Comparison of ENCODE assay signal across 17 cellular contexts in genomic region chr3:129567176-129567705, GRCh38. TPM values are rescaled to one million over a fixed set of nuclear protein-coding genes. Genes with fewer than 3 reads are reported as not detected.
DNase-seq lines count a peak whose midpoint lies in the region; ATAC-seq, FAIRE-seq and TF ChIP-seq lines count a peak whose summit lies in the region.
"Had no signal": no experiment of that assay in that cellular context is flagged by ENCODE, and none has a peak within 500 bp of the region (broad histone marks: within the 10 kb centered on the region; RNA-seq: fewer than 3 reads in every experiment).

No MANE protein-coding gene starts in this region.

- no peaks in the 10 kb centered on the region for H3K9me3 Mint-ChIP-seq in stimulated activated effector memory CD8-positive, alpha-beta T cell treated with anti-CD3 and anti-CD28 coated beads, Interleukin-12 subunit alpha, Interleukin-12 subunit beta, amount 100 ng/mL, for 72 hours
- no peaks in the 10 kb centered on the region for H3K9me3 Mint-ChIP-seq in neural progenitor cell
- H3K9me3 Mint-ChIP-seq: activated CD4-positive, alpha-beta T cell treated with anti-CD3 and anti-CD28 coated beads, Interleukin-2, amount 10 ng/mL, durations not matched to agents 24 days and 14 days had no signal

- no peaks in the 10 kb centered on the region for H3K27me3 ChIP-seq in K562 (ENCODE audit: control insufficient read depth in 2 of 2, insufficient read depth in 2 of 2, low read length in 2 of 2)
- H3K27me3 ChIP-seq in right cardiac atrium (ENCODE audit: control insufficient read depth, insufficient read depth): no peaks in the 10 kb centered on the region
- no peaks in the 10 kb centered on the region for H3K27me3 ChIP-seq in neural progenitor cell
- H3K27me3 ChIP-seq: esophagus squamous epithelium had no signal

- H3K4me2 ChIP-seq in K562 (ENCODE audit: insufficient read depth, low read length): no peak overlapping the region
- H3K4me2 ChIP-seq in neural progenitor cell: no peak overlapping the region

- no peaks in the 10 kb centered on the region for H3K9me3 ChIP-seq in K562 (replicated peaks; ENCODE audit: control insufficient read depth, insufficient read depth, low read depth, low read length)
- H3K9me3 ChIP-seq in right cardiac atrium (ENCODE audit: control insufficient read depth, low read length): no peaks in the 10 kb centered on the region
- no peaks in the 10 kb centered on the region for H3K9me3 ChIP-seq in neural progenitor cell (ENCODE audit: low read depth)
- H3K9me3 ChIP-seq: esophagus squamous epithelium had no signal

- H3K4me1 ChIP-seq in K562 (replicated peaks in 1 of 2; ENCODE audit: control insufficient read depth in 2 of 2, insufficient read depth in 2 of 2, low read length in 2 of 2) (peaks cover 0 to 12% of the 10 kb centered on the region in 2 experiments; a peak in 2 of 5 replicates), right cardiac atrium (ENCODE audit: control insufficient read depth, insufficient read depth, low read length) (no peaks in the 10 kb centered on the region), neural progenitor cell (no peaks in the 10 kb centered on the region)

- ATAC-seq in K562 (no peak), right cardiac atrium (no peak), GM21576 (IDR thresholded peaks at IDR 0.05; ENCODE audit: unreplicated experiment) (no peak)
- no peak for ATAC-seq in stimulated activated effector memory CD8-positive, alpha-beta T cell treated with anti-CD3 and anti-CD28 coated beads, Interleukin-12 subunit alpha, Interleukin-12 subunit beta, amount 100 ng/mL, for 72 hours

- in situ Hi-C loops in K562 (cut with MboI): no loop called here

- H3K36me3 ChIP-seq in K562 (ENCODE audit: control insufficient read depth, insufficient read depth, low read length) (peaks cover 11% of the 10 kb centered on the region; the same call in 1 of the 3 replicates), neural progenitor cell (no peaks in the 10 kb centered on the region)

- no peak for TF ChIP-seq EP300 in K562 (IDR thresholded peaks at IDR 0.05; ENCODE audit: low read length)

- H3K36me3 Mint-ChIP-seq in stimulated activated effector memory CD8-positive, alpha-beta T cell treated with anti-CD3 and anti-CD28 coated beads, Interleukin-12 subunit alpha, Interleukin-12 subunit beta, amount 100 ng/mL, for 72 hours: peaks cover 56% of the 10 kb centered on the region
- no peaks in the 10 kb centered on the region for H3K36me3 Mint-ChIP-seq in neural progenitor cell

- H3K9me1 ChIP-seq in K562 (ENCODE audit: control insufficient read depth, insufficient read depth, low read length): no peaks in the 10 kb centered on the region

- no peaks in the 10 kb centered on the region for H3K79me2 ChIP-seq in K562 (ENCODE audit: control insufficient read depth, insufficient read depth, low read length)
- no peaks in the 10 kb centered on the region for H3K79me2 ChIP-seq in neural progenitor cell (ENCODE audit: low read depth)

- no peak overlapping the region for H3K4me3 Mint-ChIP-seq in stimulated activated effector memory CD8-positive, alpha-beta T cell treated with anti-CD3 and anti-CD28 coated beads, Interleukin-12 subunit alpha, Interleukin-12 subunit beta, amount 100 ng/mL, for 72 hours
- H3K4me3 Mint-ChIP-seq in neural progenitor cell: no peak overlapping the region
- H3K4me3 Mint-ChIP-seq: activated CD4-positive, alpha-beta T cell treated with anti-CD3 and anti-CD28 coated beads, Interleukin-2, amount 10 ng/mL, durations not matched to agents 24 days and 14 days had no signal

- no peak overlapping the region for H3K4me3 ChIP-seq in K562
- H3K4me3 ChIP-seq in right cardiac atrium (ENCODE audit: low read length): no peak overlapping the region
- H3K4me3 ChIP-seq in neural progenitor cell: no peak overlapping the region
- H3K4me3 ChIP-seq: esophagus squamous epithelium had no signal

- H3K4me1 Mint-ChIP-seq in stimulated activated effector memory CD8-positive, alpha-beta T cell treated with anti-CD3 and anti-CD28 coated beads, Interleukin-12 subunit alpha, Interleukin-12 subunit beta, amount 100 ng/mL, for 72 hours: peaks cover 48% of the 10 kb centered on the region
- no peaks in the 10 kb centered on the region for H3K4me1 Mint-ChIP-seq in neural progenitor cell
- H3K4me1 Mint-ChIP-seq: activated CD4-positive, alpha-beta T cell treated with anti-CD3 and anti-CD28 coated beads, Interleukin-2, amount 10 ng/mL, durations not matched to agents 24 days and 14 days had no signal

- H3K27ac Mint-ChIP-seq in stimulated activated effector memory CD8-positive, alpha-beta T cell treated with anti-CD3 and anti-CD28 coated beads, Interleukin-12 subunit alpha, Interleukin-12 subunit beta, amount 100 ng/mL, for 72 hours: peak overlapping the region; percentile 48
- no peak overlapping the region for H3K27ac Mint-ChIP-seq in neural progenitor cell
- H3K27ac Mint-ChIP-seq: activated CD4-positive, alpha-beta T cell treated with anti-CD3 and anti-CD28 coated beads, Interleukin-2, amount 10 ng/mL, durations not matched to agents 24 days and 14 days had no signal

- DNase-seq in LHCN-M2 (ENCODE audit: low read depth) (peak; percentile 45), K562 (ENCODE audit: extremely low read depth in 1 of 4, low spot score in 3 of 4) (no peak), right cardiac atrium (peak in 2 of 3 donors; percentile 70 to 75), SW 1271 (lab: John Stamatoyannopoulos, UW) (no peak), neural progenitor cell (ENCODE audit: low spot score) (no peak), HuH-7.5 (ENCODE audit: low spot score) (no peak)
- DNase-seq in stimulated activated effector memory CD8-positive, alpha-beta T cell treated with anti-CD3 and anti-CD28 coated beads, Interleukin-12 subunit alpha, Interleukin-12 subunit beta, amount 100 ng/mL, for 72 hours (ENCODE audit: low spot score in 2 of 2): no peak
- DNase-seq: activated CD4-positive, alpha-beta T cell treated with anti-CD3 and anti-CD28 coated beads, Interleukin-2, amount 10 ng/mL, durations not matched to agents 24 days and 14 days; activated naive CD4-positive, alpha-beta T cell treated with Interleukin-2 at 50 U/mL for 16 hours; esophagus squamous epithelium; hippocampal formation; MM.1S; NCI-H187 treated with DMSO at 0.1 percent for 48 hours had no signal

- peaks cover 2% of the 10 kb centered on the region for H3K27me3 Mint-ChIP-seq in neural progenitor cell (ENCODE audit: insufficient read depth, low read depth)
- H3K27me3 Mint-ChIP-seq: activated CD4-positive, alpha-beta T cell treated with anti-CD3 and anti-CD28 coated beads, Interleukin-2, amount 10 ng/mL, durations not matched to agents 24 days and 14 days had no signal

- H3K27ac ChIP-seq in K562 (ENCODE audit: extremely low read depth, low read depth, low read length) (no peak overlapping the region), right cardiac atrium (ENCODE audit: low read length) (no peak overlapping the region), neural progenitor cell (no peak overlapping the region)

- 76% methylated on average over 8 of the region's 18 CpGs for WGBS in K562 (ENCODE audit: insufficient coverage, low coverage, missing lambda C conversion rate)
- WGBS in right cardiac atrium: 60% methylated on average over 18 of the region's 18 CpGs

- no peaks in the 10 kb centered on the region for H4K20me1 ChIP-seq in K562 (replicated peaks; ENCODE audit: control insufficient read depth, insufficient read depth, low read length)
- no peaks in the 10 kb centered on the region for H4K20me1 ChIP-seq in neural progenitor cell (ENCODE audit: low read depth)

- intact Hi-C loops in K562 (cut with micrococcal nuclease) (no loop called here), right cardiac atrium (cut with DNase I) (no loop called here)

- H3F3A ChIP-seq in neural progenitor cell (ENCODE audit: low read depth): no peaks in the 10 kb centered on the region

- TF ChIP-seq CTCF in K562 (IDR thresholded peaks at IDR 0.05 in 2 of 3, conservative IDR thresholded peaks at IDR 0.05 in 1 of 3; ENCODE audit: insufficient read depth in 2 of 3, low read depth in 1 of 3, low read length in 3 of 3): no peak
- TF ChIP-seq CTCF in neural progenitor cell (IDR thresholded peaks at IDR 0.05): no peak

- FAIRE-seq in K562 (lab: Jason Lieb, UNC): no peak

- no peak overlapping the region for H2AFZ ChIP-seq in K562 (ENCODE audit: low read depth, low read length)
- H2AFZ ChIP-seq in neural progenitor cell (replicated peaks): no peak overlapping the region

- no peak overlapping the region for H3K9ac ChIP-seq in K562 (ENCODE audit: insufficient read depth in 1 of 2, low read depth in 2 of 2, low read length in 2 of 2)
- no peak overlapping the region for H3K9ac ChIP-seq in neural progenitor cell

- TF ChIP-seq POLR2A in K562 (conservative IDR thresholded peaks at IDR 0.05): no peak

- POLR2A ChIA-PET in K562 (lab: Yijun Ruan, JAX): no interaction called here

- CTCF ChIA-PET in K562 (lab: Yijun Ruan, JAX; ENCODE audit: low intra/inter-chr PET ratio): no interaction called here

- BruUV-seq in K562 (replicated peaks; lab: Mats Ljungman, UMichigan): no TSS peak

- no peak for TF ChIP-seq RAD21 in K562 (CRISPR knock-in tag; conservative IDR thresholded peaks at IDR 0.05 in 1 of 2, IDR thresholded peaks at IDR 0.05 in 1 of 2)

RNA-seq across cellular contexts. Expression of gene H1-8, which starts 24.3 kb away (rescaled TPM):
- total RNA-seq in LHCN-M2 (2014; rRNA removed) (not detected in 2 replicates), K562 (2014; rRNA removed) (not detected in 2 replicates), K562 (2014; rRNA removed; fragmentation: Illumina TruSeq; extraction: Trizol) (not detected in 2 replicates), K562 (2015; rRNA removed; fragmentation: Illumina TruSeq; extraction: Trizol) (not detected in 2 replicates), K562 (2021) (not detected in 2 replicates), right cardiac atrium (not detected), neural progenitor cell (ENCODE audit: low replicate concordance) (not detected in 2 replicates)
- not detected for polyA plus RNA-seq in LHCN-M2 (2012)
- total RNA-seq in K562 (2011; cell fraction: chromatin; rRNA removed; ENCODE audit: low replicate concordance): not detected in 2 replicates
- total RNA-seq in K562 (2011; cell fraction: nucleolus; rRNA removed): not detected in 2 replicates
- not detected in 2 replicates for total RNA-seq in K562 (2011; cell fraction: nucleoplasm; rRNA removed)
- polyA plus RNA-seq in K562 (2011; rRNA removed) (not detected in 2 replicates), K562 (2014; fragmentation: Illumina TruSeq; extraction: Trizol) (not detected in 2 replicates), K562 (2014; fragmentation: Nextera tagmentation; extraction: Ambion mirVana) (not detected), K562 (2014; rRNA removed) (not detected in 2 replicates), right cardiac atrium (not detected)
- polyA plus RNA-seq in K562 (2011; cell fraction: cytosol; rRNA removed): not detected in 2 replicates
- not detected in 2 replicates for polyA plus RNA-seq in K562 (2011; cell fraction: nucleus; rRNA removed)
- not detected in 2 replicates for polyA plus RNA-seq in K562 (2012)
- not detected in 2 replicates for polyA minus RNA-seq in K562 (2011; rRNA and poly(A)+ RNA removed)
- polyA minus RNA-seq in K562 (2011; cell fraction: cytosol; rRNA and poly(A)+ RNA removed): not detected in 2 replicates
- not detected in 2 replicates for polyA minus RNA-seq in K562 (2011; cell fraction: nucleus; rRNA and poly(A)+ RNA removed)
- total RNA-seq: activated CD4-positive, alpha-beta T cell treated with anti-CD3 and anti-CD28 coated beads, Interleukin-2, amount 10 ng/mL, durations not matched to agents 24 days and 14 days; dermis microvascular lymphatic vessel endothelial cell; esophagus squamous epithelium; posterior vena cava; SK-MEL-5 had no signal

RNA-seq across cellular contexts. Expression of gene RHO, which starts 38.8 kb away (rescaled TPM):
- total RNA-seq in LHCN-M2 (2014; rRNA removed): not detected in 2 replicates
- not detected for polyA plus RNA-seq in LHCN-M2 (2012)
- total RNA-seq in K562 (2011; cell fraction: chromatin; rRNA removed; ENCODE audit: low replicate concordance): not detected in 2 replicates
- total RNA-seq in K562 (2011; cell fraction: nucleolus; rRNA removed): not detected in 2 replicates
- total RNA-seq in K562 (2011; cell fraction: nucleoplasm; rRNA removed): not detected in 2 replicates
- total RNA-seq in K562 (2014; rRNA removed): not detected in 2 replicates
- total RNA-seq in K562 (2014; rRNA removed; fragmentation: Illumina TruSeq; extraction: Trizol): not detected in 2 replicates
- not detected in 2 replicates for total RNA-seq in K562 (2015; rRNA removed; fragmentation: Illumina TruSeq; extraction: Trizol)
- not detected in 2 replicates for total RNA-seq in K562 (2021)
- polyA plus RNA-seq in K562 (2011; rRNA removed): not detected in 2 replicates
- not detected in 2 replicates for polyA plus RNA-seq in K562 (2011; cell fraction: cytosol; rRNA removed)
- polyA plus RNA-seq in K562 (2011; cell fraction: nucleus; rRNA removed): not detected in 2 replicates
- not detected in 2 replicates for polyA plus RNA-seq in K562 (2012)
- polyA plus RNA-seq in K562 (2014; fragmentation: Illumina TruSeq; extraction: Trizol): not detected in 2 replicates
- not detected for polyA plus RNA-seq in K562 (2014; fragmentation: Nextera tagmentation; extraction: Ambion mirVana)
- not detected in 2 replicates for polyA plus RNA-seq in K562 (2014; rRNA removed)
- polyA minus RNA-seq in K562 (2011; rRNA and poly(A)+ RNA removed): 0.06 TPM in 1 of 2 replicates, not detected in the other
- not detected in 2 replicates for polyA minus RNA-seq in K562 (2011; cell fraction: cytosol; rRNA and poly(A)+ RNA removed)
- not detected in 2 replicates for polyA minus RNA-seq in K562 (2011; cell fraction: nucleus; rRNA and poly(A)+ RNA removed)
- not detected for total RNA-seq in right cardiac atrium
- not detected for polyA plus RNA-seq in right cardiac atrium
- total RNA-seq in neural progenitor cell (ENCODE audit: low replicate concordance): not detected in 2 replicates
- total RNA-seq: activated CD4-positive, alpha-beta T cell treated with anti-CD3 and anti-CD28 coated beads, Interleukin-2, amount 10 ng/mL, durations not matched to agents 24 days and 14 days; dermis microvascular lymphatic vessel endothelial cell; esophagus squamous epithelium; posterior vena cava; SK-MEL-5 had no signal

RNA-seq across cellular contexts. Expression of gene PLXND1, which starts 39.2 kb away (rescaled TPM):
- total RNA-seq in LHCN-M2 (2014; rRNA removed) (51.3 and 63.2 TPM in 2 replicates), K562 (2014; rRNA removed) (10.6 and 17.2 TPM in 2 replicates), K562 (2014; rRNA removed; fragmentation: Illumina TruSeq; extraction: Trizol) (8.4 and 11.2 TPM in 2 replicates), K562 (2015; rRNA removed; fragmentation: Illumina TruSeq; extraction: Trizol) (18.6 and 18.8 TPM in 2 replicates), K562 (2021) (28.1 and 28.2 TPM in 2 replicates), right cardiac atrium (100 to 1,000 TPM in 1 of 4 donors, 10 to 100 TPM in 3; 75.4 to 102 (median 84.1) TPM), neural progenitor cell (ENCODE audit: low replicate concordance) (9.0 and 12.9 TPM in 2 replicates)
- 73.0 TPM for polyA plus RNA-seq in LHCN-M2 (2012)
- 63.2 and 146 TPM in 2 replicates for total RNA-seq in K562 (2011; cell fraction: chromatin; rRNA removed; ENCODE audit: low replicate concordance)
- 60.7 and 67.2 TPM in 2 replicates for total RNA-seq in K562 (2011; cell fraction: nucleolus; rRNA removed)
- 60.1 and 91.1 TPM in 2 replicates for total RNA-seq in K562 (2011; cell fraction: nucleoplasm; rRNA removed)
- polyA plus RNA-seq in K562 (2011; rRNA removed) (14.0 and 18.1 TPM in 2 replicates), K562 (2014; fragmentation: Illumina TruSeq; extraction: Trizol) (28.8 and 33.3 TPM in 2 replicates), K562 (2014; fragmentation: Nextera tagmentation; extraction: Ambion mirVana) (under 1 TPM; 0.34 to 0.70 TPM), K562 (2014; rRNA removed) (24.8 and 24.9 TPM in 2 replicates), right cardiac atrium (89.4 TPM)
- polyA plus RNA-seq in K562 (2011; cell fraction: cytosol; rRNA removed): 16.9 and 18.1 TPM in 2 replicates
- polyA plus RNA-seq in K562 (2011; cell fraction: nucleus; rRNA removed): 98.5 and 119 TPM in 2 replicates
- polyA plus RNA-seq in K562 (2012): 27.6 and 28.7 TPM in 2 replicates
- 10.0 and 13.0 TPM in 2 replicates for polyA minus RNA-seq in K562 (2011; rRNA and poly(A)+ RNA removed)
- 16.8 and 20.7 TPM in 2 replicates for polyA minus RNA-seq in K562 (2011; cell fraction: cytosol; rRNA and poly(A)+ RNA removed)
- polyA minus RNA-seq in K562 (2011; cell fraction: nucleus; rRNA and poly(A)+ RNA removed): 24.2 and 31.4 TPM in 2 replicates

Comparison
In these comparisons a context has a peak if more than half of its experiments do, and no peak if none do; other contexts are left out.
1. DNase-seq: peak in LHCN-M2 (single experiment) and right cardiac atrium (2 of 3); none in K562 (0 of 4), stimulated activated effector memory CD8-positive, alpha-beta T cell treated with anti-CD3 and anti-CD28 coated beads, Interleukin-12 subunit alpha, Interleukin-12 subunit beta, amount 100 ng/mL, for 72 hours (0 of 2), SW 1271 (0 of 2), neural progenitor cell (single experiment) and HuH-7.5 (single experiment).